ENCODE assay signal across 15 cellular contexts in genomic region chr1:232398823-232399222, GRCh38.
A peak's percentile ranks its signal among the peaks of the same experiment; 100 is the strongest.
DNase-seq lines count a peak whose midpoint lies in the region; ATAC-seq and TF ChIP-seq lines count a peak whose summit lies in the region.
"Had no signal": no experiment of that assay in that cellular context is flagged by ENCODE, and none has a peak within 500 bp of the region (broad histone marks: within the 10 kb centered on the region; RNA-seq: fewer than 3 reads in every experiment).

No MANE protein-coding gene starts in this region.

- peak; percentile 81 for ATAC-seq in central memory CD8-positive, alpha-beta T cell (replicated peaks; ENCODE audit: extremely low read depth, poor library complexity, severe bottlenecking)
- ATAC-seq: HCT116 had no signal

- no peaks in the 10 kb centered on the region for H3F3A ChIP-seq in neural progenitor cell (ENCODE audit: low read depth)

- DNase-seq in mammary epithelial cell (no peak), breast epithelium (ENCODE audit: low spot score in 2 of 2) (no peak), H9 (peak; percentile 22), neural progenitor cell (ENCODE audit: low spot score) (no peak), SIG-M5 treated with dmso at 0.1 percent for 504 hours (lab: John Stamatoyannopoulos, UW; ENCODE audit: unreplicated experiment) (no peak), HUDEP-2 (lab: John Stamatoyannopoulos, UW; ENCODE audit: unreplicated experiment in 76 of 76) (no peak), NCI-H2081 (lab: John Stamatoyannopoulos, UW) (no peak)
- no peak for DNase-seq in central memory CD8-positive, alpha-beta T cell (ENCODE audit: low spot score in 2 of 2)
- DNase-seq: ACHN; C1 segment of cervical spinal cord; CD4-positive, alpha-beta T cell; DMS79; EL had no signal

- no peak overlapping the region for H4K8ac ChIP-seq in H9 (replicated peaks; ENCODE audit: insufficient read length, low read depth, low read length)

- no peak overlapping the region for H2BK12ac ChIP-seq in H9 (ENCODE audit: insufficient read length, low read depth, low read length)

- no peak overlapping the region for H3K14ac ChIP-seq in H9 (ENCODE audit: insufficient read depth, low read length)

- H3K4me1 ChIP-seq in mammary epithelial cell (ENCODE audit: insufficient read depth, low read length) (no peaks in the 10 kb centered on the region), breast epithelium (no peaks in the 10 kb centered on the region), H9 (ENCODE audit: insufficient read depth, low read length) (peaks cover 2% of the 10 kb centered on the region; the same call in 1 of the 2 replicates), neural progenitor cell (peaks cover 7% of the 10 kb centered on the region)

- 97% methylated on average over 7 of the region's 12 CpGs for WGBS in mammary epithelial cell (ENCODE audit: low coverage, missing lambda C conversion rate)
- no CpG with 5 or more reads among the region's 12 CpGs for WGBS in H9 (ENCODE audit: extremely low coverage, insufficient read length, low lambda C conversion rate)

- no peak overlapping the region for H2BK120ac ChIP-seq in H9 (ENCODE audit: low read depth, low read length, poor library complexity, severe bottlenecking)

- H3K79me1 ChIP-seq in H9 (ENCODE audit: insufficient read depth, low read depth, low read length, poor library complexity, severe bottlenecking), result no peaks in the 10 kb centered on the region

- no peaks in the 10 kb centered on the region for H3K23me2 ChIP-seq in H9 (ENCODE audit: insufficient read length, low read depth, low read length, poor library complexity, severe bottlenecking)

- no peak overlapping the region for H3K18ac ChIP-seq in H9 (ENCODE audit: insufficient read length, low read depth, low read length)

- TF ChIP-seq CTCF in mammary epithelial cell (conservative IDR thresholded peaks at IDR 0.05 in 1 of 2, IDR thresholded peaks at IDR 0.05 in 1 of 2; ENCODE audit: extremely low read depth in 1 of 2, insufficient read depth in 1 of 2, low read depth in 1 of 2, low read length in 2 of 2) (no peak), breast epithelium (IDR thresholded peaks at IDR 0.05) (no peak), H9 (conservative IDR thresholded peaks at IDR 0.05) (no peak), neural progenitor cell (IDR thresholded peaks at IDR 0.05) (no peak)

- H3K27me3 Mint-ChIP-seq in H9 (ENCODE audit: low read depth) (no peaks in the 10 kb centered on the region; the same call in 1 of the 2 replicates), neural progenitor cell (ENCODE audit: insufficient read depth, low read depth) (peaks cover 6% of the 10 kb centered on the region)
- no peaks in the 10 kb centered on the region for H3K27me3 Mint-ChIP-seq in central memory CD8-positive, alpha-beta T cell
- H3K27me3 Mint-ChIP-seq: CD4-positive, alpha-beta T cell had no signal

- no peak overlapping the region for H3K56ac ChIP-seq in H9 (ENCODE audit: insufficient read length, low read depth, low read length)

- H3K27ac ChIP-seq in mammary epithelial cell (ENCODE audit: insufficient read depth, low read depth, low read length) (no peak overlapping the region), breast epithelium (no peak overlapping the region), H9 (ENCODE audit: insufficient read length, low read depth, low read length) (no peak overlapping the region), neural progenitor cell (no peak overlapping the region)

- no peaks in the 10 kb centered on the region for H3K9me3 Mint-ChIP-seq in H9
- no peaks in the 10 kb centered on the region for H3K9me3 Mint-ChIP-seq in central memory CD8-positive, alpha-beta T cell
- H3K9me3 Mint-ChIP-seq in neural progenitor cell, result no peaks in the 10 kb centered on the region
- H3K9me3 Mint-ChIP-seq: CD4-positive, alpha-beta T cell had no signal

- H3K4ac ChIP-seq in H9 (ENCODE audit: low read depth, low read length), result no peak overlapping the region

- H2BK15ac ChIP-seq in H9 (ENCODE audit: low read depth, low read length), result no peak overlapping the region

- TF ChIP-seq POLR2A in breast epithelium (IDR thresholded peaks at IDR 0.05), result no peak

- H3K27me3 ChIP-seq in mammary epithelial cell (ENCODE audit: insufficient read depth, low read length), result no peaks in the 10 kb centered on the region
- no peaks in the 10 kb centered on the region for H3K27me3 ChIP-seq in breast epithelium
- no peaks in the 10 kb centered on the region for H3K27me3 ChIP-seq in H9 (ENCODE audit: insufficient read depth, low read length)
- H3K27me3 ChIP-seq in neural progenitor cell, result no peaks in the 10 kb centered on the region

- in situ Hi-C loops in mammary epithelial cell (cut with MboI; ENCODE audit: low sequenced_read_pairs in 2 of 2), result no loop called here

- CTCF ChIA-PET in mammary epithelial cell (lab: Charles Lee; ENCODE audit: low non-redundant PET), result no interaction called here

- TSS peak; percentile 30 for BruUV-seq in mammary epithelial cell (replicated peaks; lab: Mats Ljungman, UMichigan)

- no peak overlapping the region for H3K23ac ChIP-seq in H9 (ENCODE audit: insufficient read length, low read depth, low read length)

- H3K9me3 ChIP-seq in mammary epithelial cell (replicated peaks; ENCODE audit: insufficient read depth, low read length) (no peaks in the 10 kb centered on the region), breast epithelium (no peaks in the 10 kb centered on the region), H9 (ENCODE audit: control insufficient read depth, low read depth, low read length) (no peaks in the 10 kb centered on the region), neural progenitor cell (ENCODE audit: low read depth) (no peaks in the 10 kb centered on the region)

- peaks cover 4 to 20% (median 5%) of the 10 kb centered on the region in 3 experiments; a peak in 5 of 7 replicates for H3K36me3 Mint-ChIP-seq in H9 (ENCODE audit: insufficient read depth in 1 of 3, low read depth in 3 of 3)
- peaks cover 5% of the 10 kb centered on the region for H3K36me3 Mint-ChIP-seq in central memory CD8-positive, alpha-beta T cell (ENCODE audit: insufficient read depth)
- peaks cover 53% of the 10 kb centered on the region for H3K36me3 Mint-ChIP-seq in neural progenitor cell

- dilution Hi-C loops in mammary epithelial cell (cut with HindIII; ENCODE audit: low sequenced_read_pairs), result no loop called here

- no peak overlapping the region for H4K5ac ChIP-seq in H9 (ENCODE audit: insufficient read length, low read depth, low read length)

- H3K36me3 ChIP-seq in mammary epithelial cell (ENCODE audit: insufficient read depth, low read length), result no peaks in the 10 kb centered on the region
- H3K36me3 ChIP-seq in breast epithelium, result no peaks in the 10 kb centered on the region
- peaks cover 11% of the 10 kb centered on the region for H3K36me3 ChIP-seq in neural progenitor cell

- H3K27ac Mint-ChIP-seq in H9 (no peak overlapping the region; a peak in 1 of 7 replicates), neural progenitor cell (peak overlapping the region; percentile 57)
- no peak overlapping the region for H3K27ac Mint-ChIP-seq in central memory CD8-positive, alpha-beta T cell (ENCODE audit: low read depth)
- H3K27ac Mint-ChIP-seq: B cell; CD4-positive, alpha-beta T cell had no signal

- no peak overlapping the region for H2BK20ac ChIP-seq in H9 (ENCODE audit: low read depth, low read length, poor library complexity, severe bottlenecking)

- no peak overlapping the region for H4K91ac ChIP-seq in H9 (ENCODE audit: insufficient read length, low read depth, low read length)

- H4K20me1 ChIP-seq in mammary epithelial cell (ENCODE audit: insufficient read depth, low read length) (no peaks in the 10 kb centered on the region), H9 (ENCODE audit: control insufficient read depth, insufficient read depth, insufficient read length) (no peaks in the 10 kb centered on the region), neural progenitor cell (ENCODE audit: low read depth) (no peaks in the 10 kb centered on the region)

- H2AFZ ChIP-seq in mammary epithelial cell (ENCODE audit: low read depth, low read length) (no peak overlapping the region), H9 (ENCODE audit: low read length) (no peak overlapping the region), neural progenitor cell (replicated peaks) (no peak overlapping the region)

- H3T11ph ChIP-seq in H9 (ENCODE audit: low read length), result no peak overlapping the region

- no peak overlapping the region for H2AK5ac ChIP-seq in H9 (ENCODE audit: insufficient read length, low read length)

- H3K4me3 Mint-ChIP-seq in H9, result no peak overlapping the region
- H3K4me3 Mint-ChIP-seq in central memory CD8-positive, alpha-beta T cell, result peak overlapping the region; percentile 40
- no peak overlapping the region for H3K4me3 Mint-ChIP-seq in neural progenitor cell
- H3K4me3 Mint-ChIP-seq: B cell; CD4-positive, alpha-beta T cell had no signal

- peaks cover 6 to 8% of the 10 kb centered on the region in 2 experiments for H3K4me1 Mint-ChIP-seq in H9
- H3K4me1 Mint-ChIP-seq in central memory CD8-positive, alpha-beta T cell, result peaks cover 14% of the 10 kb centered on the region
- H3K4me1 Mint-ChIP-seq in neural progenitor cell, result peaks cover 14% of the 10 kb centered on the region
- H3K4me1 Mint-ChIP-seq: B cell had no signal

- no peak overlapping the region for H2BK5ac ChIP-seq in H9 (ENCODE audit: insufficient read length, low read length)

- intact Hi-C loops in mammary epithelial cell (cut with micrococcal nuclease), result no loop called here
- intact Hi-C loops in breast epithelium (cut with DNase I; ENCODE audit: low total_unique reads), result loop anchor here (10.0 kb wide), 1 partner anchor 1684 kb away; the partner anchor contains the start of gene AGT

- no peak overlapping the region for H3K9ac ChIP-seq in mammary epithelial cell (ENCODE audit: insufficient read depth, low read length)
- no peak overlapping the region for H3K9ac ChIP-seq in H9 (ENCODE audit: extremely low read depth, insufficient read length, low read length)
- H3K9ac ChIP-seq in neural progenitor cell, result no peak overlapping the region

- H3K4me2 ChIP-seq in mammary epithelial cell (ENCODE audit: insufficient read depth, low read depth, low read length) (no peak overlapping the region), H9 (ENCODE audit: insufficient read depth, insufficient read length, low read length) (no peak overlapping the region), neural progenitor cell (no peak overlapping the region)

- H3K4me3 ChIP-seq in mammary epithelial cell (replicated peaks in 1 of 3; ENCODE audit: insufficient read depth in 1 of 3, low read depth in 2 of 3, low read length in 3 of 3) (no peak overlapping the region), breast epithelium (no peak overlapping the region), neural progenitor cell (no peak overlapping the region)

- H3K79me2 ChIP-seq in mammary epithelial cell (ENCODE audit: insufficient read depth, low read length) (no peaks in the 10 kb centered on the region), H9 (ENCODE audit: insufficient read depth, low read length) (no peaks in the 10 kb centered on the region), neural progenitor cell (ENCODE audit: low read depth) (no peaks in the 10 kb centered on the region)
